In genomic region chr1:37495875-37496274, GRCh38 we compare ENCODE assay signal across 21 cellular contexts.
"Had no signal": no experiment of that assay in that cellular context is flagged by ENCODE, and none has a peak within 500 bp of the region (broad histone marks: within the 10 kb centered on the region; RNA-seq: fewer than 3 reads in every experiment).

No MANE protein-coding gene starts in this region.

- H3K4me3 Mint-ChIP-seq: activated CD4-positive, alpha-beta memory T cell treated with anti-CD3 and anti-CD28 coated beads, Interleukin-2, amount 10 ng/mL, durations not matched to agents 7 days and 5 days; activated CD8-positive, alpha-beta memory T cell treated with anti-CD3 and anti-CD28 coated beads, Interleukin-2, amount 10 ng/mL, durations not matched to agents 7 days and 5 days; activated naive CD4-positive, alpha-beta T cell treated with anti-CD3 and anti-CD28 coated beads, Interleukin-2, amount 10 ng/mL, durations not matched to agents 7 days and 5 days; immature natural killer cell; memory B cell; naive B cell; neural crest cell; stimulated activated naive CD8-positive, alpha-beta T cell treated with anti-CD3 and anti-CD28 coated beads, Interleukin-15, amount 100 ng/mL, for 72 hours had no signal

- H3K27ac ChIP-seq: ascending aorta, ovary, right lobe of liver, vagina had no signal

- H3K4me3 ChIP-seq: ascending aorta, mucosa of descending colon, ovary, right lobe of liver, vagina had no signal

- DNase-seq: activated CD4-positive, alpha-beta memory T cell treated with anti-CD3 and anti-CD28 coated beads, Interleukin-2, amount 10 ng/mL, durations not matched to agents 7 days and 5 days; activated CD8-positive, alpha-beta memory T cell treated with anti-CD3 and anti-CD28 coated beads, Interleukin-2, amount 10 ng/mL, durations not matched to agents 7 days and 5 days; activated effector memory CD4-positive, alpha-beta T cell treated with Interleukin-2 at 50 U/mL for 16 hours; activated naive CD4-positive, alpha-beta T cell treated with anti-CD3 and anti-CD28 coated beads, Interleukin-2, amount 10 ng/mL, durations not matched to agents 7 days and 5 days; activated T-cell treated with anti-CD3 and anti-CD28 coated beads, Interleukin-2, amount 50 U/mL, for 1 hour; effector CD4-positive, alpha-beta T cell; immature natural killer cell; mucosa of descending colon; naive B cell; ovary; small intestine; stimulated activated CD4-positive, alpha-beta T cell treated with anti-CD3 and anti-CD28 coated beads, Interleukin-15, amount 100 ng/mL, for 24 hours; stimulated activated CD4-positive, alpha-beta T cell treated with anti-CD3 and anti-CD28 coated beads, Interleukin-2, amount 100 ng/mL, for 48 hours; stimulated activated naive CD8-positive, alpha-beta T cell treated with anti-CD3 and anti-CD28 coated beads, Interleukin-15, amount 100 ng/mL, for 72 hours; trophoblast cell had no signal

- H3K9me3 Mint-ChIP-seq: activated CD4-positive, alpha-beta memory T cell treated with anti-CD3 and anti-CD28 coated beads, Interleukin-2, amount 10 ng/mL, durations not matched to agents 7 days and 5 days; activated naive CD4-positive, alpha-beta T cell treated with anti-CD3 and anti-CD28 coated beads, Interleukin-2, amount 10 ng/mL, durations not matched to agents 7 days and 5 days; immature natural killer cell; memory B cell; naive B cell; neural crest cell; stimulated activated naive CD8-positive, alpha-beta T cell treated with anti-CD3 and anti-CD28 coated beads, Interleukin-15, amount 100 ng/mL, for 72 hours had no signal

- H3K27me3 Mint-ChIP-seq: activated CD4-positive, alpha-beta memory T cell treated with anti-CD3 and anti-CD28 coated beads, Interleukin-2, amount 10 ng/mL, durations not matched to agents 7 days and 5 days; activated CD8-positive, alpha-beta memory T cell treated with anti-CD3 and anti-CD28 coated beads, Interleukin-2, amount 10 ng/mL, durations not matched to agents 7 days and 5 days; activated naive CD4-positive, alpha-beta T cell treated with anti-CD3 and anti-CD28 coated beads, Interleukin-2, amount 10 ng/mL, durations not matched to agents 7 days and 5 days; memory B cell; naive B cell; stimulated activated naive CD8-positive, alpha-beta T cell treated with anti-CD3 and anti-CD28 coated beads, Interleukin-15, amount 100 ng/mL, for 72 hours had no signal

- H3K27ac Mint-ChIP-seq: activated CD4-positive, alpha-beta memory T cell treated with anti-CD3 and anti-CD28 coated beads, Interleukin-2, amount 10 ng/mL, durations not matched to agents 7 days and 5 days; activated naive CD4-positive, alpha-beta T cell treated with anti-CD3 and anti-CD28 coated beads, Interleukin-2, amount 10 ng/mL, durations not matched to agents 7 days and 5 days; stimulated activated naive CD8-positive, alpha-beta T cell treated with anti-CD3 and anti-CD28 coated beads, Interleukin-15, amount 100 ng/mL, for 72 hours had no signal

- ATAC-seq: activated CD8-positive, alpha-beta memory T cell treated with anti-CD3 and anti-CD28 coated beads, Interleukin-2, amount 10 ng/mL, durations not matched to agents 7 days and 5 days; esophagus mucosa; mucosa of descending colon; stimulated activated naive CD8-positive, alpha-beta T cell treated with anti-CD3 and anti-CD28 coated beads, Interleukin-15, amount 100 ng/mL, for 72 hours had no signal

- H3K4me1 Mint-ChIP-seq: memory B cell, neural crest cell had no signal
